1 cellular context compared by ENCODE assay signal in genomic region chr20:8144282-8145245, GRCh38.
TF ChIP-seq lines count a peak whose summit lies in the region.

No MANE protein-coding gene starts in this region.

TF ChIP-seq in HepG2, 621 proteins besides CTCF, POLR2A, EP300 and RAD21 (continued from another document):
- TF ChIP-seq, protein P1, sequence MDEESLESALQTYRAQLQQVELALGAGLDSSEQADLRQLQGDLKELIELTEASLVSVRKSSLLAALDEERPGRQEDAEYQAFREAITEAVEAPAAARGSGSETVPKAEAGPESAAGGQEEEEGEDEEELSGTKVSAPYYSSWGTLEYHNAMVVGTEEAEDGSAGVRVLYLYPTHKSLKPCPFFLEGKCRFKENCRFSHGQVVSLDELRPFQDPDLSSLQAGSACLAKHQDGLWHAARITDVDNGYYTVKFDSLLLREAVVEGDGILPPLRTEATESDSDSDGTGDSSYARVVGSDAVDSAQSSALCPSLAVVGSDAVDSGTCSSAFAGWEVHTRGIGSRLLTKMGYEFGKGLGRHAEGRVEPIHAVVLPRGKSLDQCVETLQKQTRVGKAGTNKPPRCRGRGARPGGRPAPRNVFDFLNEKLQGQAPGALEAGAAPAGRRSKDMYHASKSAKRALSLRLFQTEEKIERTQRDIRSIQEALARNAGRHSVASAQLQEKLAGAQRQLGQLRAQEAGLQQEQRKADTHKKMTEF (CRISPR knock-in tag; IDR thresholded peaks at IDR 0.05) = peak; percentile 100
- TF ChIP-seq PAF1 (CRISPR knock-in tag; IDR thresholded peaks at IDR 0.05) (0 out of 2 replicates have a peak, but pooled peaks have one; percentile 57), DMAP1 (CRISPR knock-in tag; IDR thresholded peaks at IDR 0.05) (peak; percentile 86), FOXK1 (CRISPR knock-in tag; IDR thresholded peaks at IDR 0.05; ENCODE audit: borderline replicate concordance, low read depth) (peak; percentile 100), ZNF746 (CRISPR knock-in tag; IDR thresholded peaks at IDR 0.05) (peak; percentile 95), RARG (CRISPR knock-in tag; IDR thresholded peaks at IDR 0.05; ENCODE audit: low read depth) (no peak), SKI (IDR thresholded peaks at IDR 0.05; ENCODE audit: partially characterized antibody) (peak; percentile 99), HHEX (CRISPR knock-in tag; IDR thresholded peaks at IDR 0.05) (peak; percentile 95), EHMT2 (IDR thresholded peaks at IDR 0.05; ENCODE audit: borderline replicate concordance, low read depth, low read length) (peak; percentile 99), ZNF20 (CRISPR knock-in tag; IDR thresholded peaks at IDR 0.05) (0 out of 2 replicates have a peak, but pooled peaks have one; percentile 48), PHF8 (CRISPR knock-in tag; IDR thresholded peaks at IDR 0.05) (peak; percentile 73), DPF2 (CRISPR knock-in tag; IDR thresholded peaks at IDR 0.05; ENCODE audit: borderline replicate concordance, low read depth) (peak; percentile 99), FOXA3 (CRISPR knock-in tag; IDR thresholded peaks at IDR 0.05) (peak; percentile 100), ZFP37 (CRISPR knock-in tag; IDR thresholded peaks at IDR 0.05; ENCODE audit: borderline replicate concordance) (peak; percentile 92), KLF16 (CRISPR knock-in tag; IDR thresholded peaks at IDR 0.05) (peak in 1 of 2 experiments; percentile 100; a peak in 1 of 4 replicates), YEATS2 (CRISPR knock-in tag; IDR thresholded peaks at IDR 0.05; ENCODE audit: borderline replicate concordance) (peak; percentile 85; the same call in 1 of the 2 replicates), ZNF232 (CRISPR knock-in tag; IDR thresholded peaks at IDR 0.05; ENCODE audit: borderline replicate concordance) (peak; percentile 92; the same call in 1 of the 2 replicates), KDM3A (CRISPR knock-in tag; IDR thresholded peaks at IDR 0.05; ENCODE audit: low read depth) (peak; percentile 83; the same call in 1 of the 2 replicates), ZNF598 (CRISPR knock-in tag; IDR thresholded peaks at IDR 0.05; ENCODE audit: borderline replicate concordance) (peak; percentile 46; the same call in 1 of the 2 replicates), SP140L (CRISPR knock-in tag; IDR thresholded peaks at IDR 0.05; ENCODE audit: borderline replicate concordance) (peak; percentile 45; the same call in 1 of the 2 replicates), TCF12 (IDR thresholded peaks at IDR 0.05) (no peak), TCF12 (CRISPR knock-in tag; IDR thresholded peaks at IDR 0.05) (peak; percentile 97), HOMEZ (CRISPR knock-in tag; IDR thresholded peaks at IDR 0.05; ENCODE audit: low read depth) (peak; percentile 100), ZNF546 (CRISPR knock-in tag; conservative IDR thresholded peaks at IDR 0.05) (peak; percentile 27; the same call in 1 of the 2 replicates), FOXK2 (IDR thresholded peaks at IDR 0.05) (peak; percentile 99), ZNF761 (CRISPR knock-in tag; conservative IDR thresholded peaks at IDR 0.05) (no peak), ELF1 (CRISPR knock-in tag; IDR thresholded peaks at IDR 0.05) (peak; percentile 92), TARDBP (CRISPR knock-in tag; IDR thresholded peaks at IDR 0.05) (peak; percentile 100), GATA4 (IDR thresholded peaks at IDR 0.05; ENCODE audit: borderline replicate concordance, low read depth) (peak; percentile 95; the same call in 1 of the 2 replicates), ZNF850 (CRISPR knock-in tag; conservative IDR thresholded peaks at IDR 0.05) (0 out of 2 replicates have a peak, but pooled peaks have one; percentile 38), ZBED4 (CRISPR knock-in tag; IDR thresholded peaks at IDR 0.05; ENCODE audit: borderline replicate concordance) (peak; percentile 87), ZBTB42 (CRISPR knock-in tag; IDR thresholded peaks at IDR 0.05) (no peak; the same call in 1 of the 2 replicates), ZBTB2 (CRISPR knock-in tag; IDR thresholded peaks at IDR 0.05; ENCODE audit: low read depth) (peak; percentile 60; the same call in 1 of the 2 replicates), ZNF329 (CRISPR knock-in tag; IDR thresholded peaks at IDR 0.05; ENCODE audit: low read depth) (peak; percentile 28; the same call in 1 of the 2 replicates), ZNF274 (CRISPR knock-in tag; IDR thresholded peaks at IDR 0.05) (peak; percentile 43; the same call in 1 of the 2 replicates), FOXA1 (IDR thresholded peaks at IDR 0.05) (peak; percentile 99), FOXA1 (CRISPR knock-in tag; IDR thresholded peaks at IDR 0.05) (peak; percentile 100), SMC3 (IDR thresholded peaks at IDR 0.05; ENCODE audit: low read length) (peak; percentile 81)
- TF ChIP-seq, protein P2, sequence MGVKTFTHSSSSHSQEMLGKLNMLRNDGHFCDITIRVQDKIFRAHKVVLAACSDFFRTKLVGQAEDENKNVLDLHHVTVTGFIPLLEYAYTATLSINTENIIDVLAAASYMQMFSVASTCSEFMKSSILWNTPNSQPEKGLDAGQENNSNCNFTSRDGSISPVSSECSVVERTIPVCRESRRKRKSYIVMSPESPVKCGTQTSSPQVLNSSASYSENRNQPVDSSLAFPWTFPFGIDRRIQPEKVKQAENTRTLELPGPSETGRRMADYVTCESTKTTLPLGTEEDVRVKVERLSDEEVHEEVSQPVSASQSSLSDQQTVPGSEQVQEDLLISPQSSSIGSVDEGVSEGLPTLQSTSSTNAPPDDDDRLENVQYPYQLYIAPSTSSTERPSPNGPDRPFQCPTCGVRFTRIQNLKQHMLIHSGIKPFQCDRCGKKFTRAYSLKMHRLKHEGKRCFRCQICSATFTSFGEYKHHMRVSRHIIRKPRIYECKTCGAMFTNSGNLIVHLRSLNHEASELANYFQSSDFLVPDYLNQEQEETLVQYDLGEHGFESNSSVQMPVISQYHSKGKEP (CRISPR knock-in tag; IDR thresholded peaks at IDR 0.05) = peak; percentile 38; the same call in 1 of the 2 replicates
